Comparison of ENCODE assay signal across 19 cellular contexts in the genomic region with DNA sequence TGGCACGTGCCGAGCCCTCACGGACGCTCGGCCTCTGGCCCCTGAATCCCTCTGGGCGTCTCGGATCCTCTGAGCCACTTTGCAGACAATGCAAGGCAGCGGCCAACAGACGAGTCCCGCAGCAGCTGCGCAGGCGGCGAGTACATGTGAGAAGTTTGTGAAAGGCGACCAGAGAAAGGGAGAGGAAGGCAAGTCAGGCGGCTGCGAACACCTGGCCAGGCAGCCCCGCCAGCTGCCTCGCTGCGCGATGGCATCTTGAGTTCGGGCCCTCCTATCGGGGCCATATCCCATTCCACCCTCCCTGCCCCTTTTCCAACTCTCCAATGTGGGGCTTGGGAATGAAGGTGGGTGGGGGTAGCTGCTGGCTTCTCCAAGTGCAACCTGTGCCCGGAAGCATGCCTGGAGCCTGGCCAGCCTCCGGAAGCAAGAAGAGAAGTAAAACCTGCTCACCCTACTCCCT. TPM values are rescaled to one million over a fixed set of nuclear protein-coding genes. Genes with fewer than 3 reads are reported as not detected.
"Had no signal": no experiment of that assay in that cellular context is flagged by ENCODE, and none has a peak within 500 bp of the region (broad histone marks: within the 10 kb centered on the region; RNA-seq: fewer than 3 reads in every experiment).

No MANE protein-coding gene starts in this region.

- H3K4me1 Mint-ChIP-seq: activated CD4-positive, alpha-beta T cell treated with anti-CD3 and anti-CD28 coated beads for 36 hours had no signal

- H3K4me1 ChIP-seq: pancreas, testis had no signal

- DNase-seq: activated CD4-positive, alpha-beta T cell treated with anti-CD3 and anti-CD28 coated beads for 36 hours; activated CD8-positive, alpha-beta T cell treated with anti-CD3 and anti-CD28 coated beads for 36 hours; activated effector memory CD4-positive, alpha-beta T cell treated with Interleukin-2 at 50 U/mL for 16 hours; activated T-cell treated with anti-CD3 and anti-CD28 coated beads, Interleukin-2, amount 50 U/mL, for 4 hours; hippocampal formation; left colon; midbrain; pancreas; stimulated activated CD4-positive, alpha-beta T cell treated with anti-CD3 and anti-CD28 coated beads, Interleukin-1b, Interleukin-23, amount 100 ng/mL, for 48 hours; stimulated activated naive CD8-positive, alpha-beta T cell treated with anti-CD3 and anti-CD28 coated beads, Interleukin-15, amount 100 ng/mL, for 72 hours; T-helper 17 cell; testis; WERI-Rb-1 had no signal

- H3K9me3 ChIP-seq: esophagus muscularis mucosa, pancreas, testis, upper lobe of left lung had no signal

- H3K4me3 ChIP-seq: cardiac muscle cell, esophagus muscularis mucosa, lung, pancreas, testis, upper lobe of left lung had no signal

- H3K27ac ChIP-seq: cardiac muscle cell, esophagus muscularis mucosa, pancreas, testis, upper lobe of left lung, WERI-Rb-1 had no signal

- H3K36me3 Mint-ChIP-seq: activated naive CD4-positive, alpha-beta T cell treated with anti-CD3 and anti-CD28 coated beads, Interleukin-2, amount 50 U/mL, for 24 hours had no signal

- H3K4me3 Mint-ChIP-seq: activated CD4-positive, alpha-beta T cell treated with anti-CD3 and anti-CD28 coated beads for 36 hours; activated CD8-positive, alpha-beta T cell treated with anti-CD3 and anti-CD28 coated beads for 36 hours; activated naive CD4-positive, alpha-beta T cell treated with anti-CD3 and anti-CD28 coated beads, Interleukin-2, amount 50 U/mL, for 24 hours; activated T-cell treated with anti-CD3 and anti-CD28 coated beads, Interleukin-2, amount 50 U/mL, for 4 hours; neural crest cell; stimulated activated naive CD8-positive, alpha-beta T cell treated with anti-CD3 and anti-CD28 coated beads, Interleukin-15, amount 100 ng/mL, for 72 hours; T-helper 17 cell had no signal

- ATAC-seq: activated CD4-positive, alpha-beta T cell treated with anti-CD3 and anti-CD28 coated beads for 36 hours; activated CD8-positive, alpha-beta T cell treated with anti-CD3 and anti-CD28 coated beads for 36 hours; activated T-cell treated with anti-CD3 and anti-CD28 coated beads, Interleukin-2, amount 50 U/mL, for 4 hours; left colon; pancreas; stimulated activated naive CD8-positive, alpha-beta T cell treated with anti-CD3 and anti-CD28 coated beads, Interleukin-15, amount 100 ng/mL, for 72 hours; T-helper 17 cell had no signal

- H3K36me3 ChIP-seq: cardiac muscle cell, esophagus muscularis mucosa, pancreas, upper lobe of left lung, WERI-Rb-1 had no signal

- H3K9me3 Mint-ChIP-seq: activated CD8-positive, alpha-beta T cell treated with anti-CD3 and anti-CD28 coated beads for 36 hours; activated naive CD4-positive, alpha-beta T cell treated with anti-CD3 and anti-CD28 coated beads, Interleukin-2, amount 50 U/mL, for 24 hours; activated T-cell treated with anti-CD3 and anti-CD28 coated beads, Interleukin-2, amount 50 U/mL, for 4 hours had no signal

- FAIRE-seq: pancreas had no signal

- H3K27ac Mint-ChIP-seq: activated CD4-positive, alpha-beta T cell treated with anti-CD3 and anti-CD28 coated beads for 36 hours; activated CD8-positive, alpha-beta T cell treated with anti-CD3 and anti-CD28 coated beads for 36 hours; activated naive CD4-positive, alpha-beta T cell treated with anti-CD3 and anti-CD28 coated beads, Interleukin-2, amount 50 U/mL, for 24 hours; stimulated activated naive CD8-positive, alpha-beta T cell treated with anti-CD3 and anti-CD28 coated beads, Interleukin-15, amount 100 ng/mL, for 72 hours; T-helper 17 cell had no signal

RNA-seq across cellular contexts. Expression of a gene that starts 4.5 kb away (rescaled TPM):
- total RNA-seq: activated CD4-positive, alpha-beta T cell treated with anti-CD3 and anti-CD28 coated beads for 36 hours; activated CD8-positive, alpha-beta T cell treated with anti-CD3 and anti-CD28 coated beads for 36 hours; left colon; pancreas; T-helper 17 cell; testis had no signal
- polyA plus RNA-seq: cardiac muscle cell, pancreas had no signal
